ENCODE assay signal across 1 cellular context in genomic region chr5:138033275-138033808, GRCh38.
TF ChIP-seq lines count a peak whose summit lies in the region.

No MANE protein-coding gene starts in this region.

TF ChIP-seq in HepG2, 621 proteins besides CTCF, POLR2A, EP300 and RAD21 (continued from another document):
- TF ChIP-seq ZBTB42 (CRISPR knock-in tag; IDR thresholded peaks at IDR 0.05) (0 out of 2 replicates have a peak, but pooled peaks have one; percentile 22), SETDB1 (CRISPR knock-in tag; IDR thresholded peaks at IDR 0.05; ENCODE audit: borderline replicate concordance) (no peak), HES4 (CRISPR knock-in tag; IDR thresholded peaks at IDR 0.05; ENCODE audit: borderline replicate concordance) (0 out of 2 replicates have a peak, but pooled peaks have one; percentile 10), ZNF558 (CRISPR knock-in tag; IDR thresholded peaks at IDR 0.05; ENCODE audit: borderline replicate concordance) (0 out of 2 replicates have a peak, but pooled peaks have one; percentile 17), KMT2B (CRISPR knock-in tag; IDR thresholded peaks at IDR 0.05) (0 out of 2 replicates have a peak, but pooled peaks have one; percentile 10), ZNF335 (CRISPR knock-in tag; IDR thresholded peaks at IDR 0.05) (no peak), MTA3 (CRISPR knock-in tag; IDR thresholded peaks at IDR 0.05) (no peak), ZNF709 (CRISPR knock-in tag; IDR thresholded peaks at IDR 0.05) (peak; percentile 68; the same call in 1 of the 2 replicates), ZBTB8A (CRISPR knock-in tag; IDR thresholded peaks at IDR 0.05; ENCODE audit: borderline replicate concordance, low read depth) (no peak), ZBTB20 (CRISPR knock-in tag; IDR thresholded peaks at IDR 0.05; ENCODE audit: borderline replicate concordance, low read depth) (0 out of 2 replicates have a peak, but pooled peaks have one; percentile 20), GABPA (IDR thresholded peaks at IDR 0.05; ENCODE audit: low read depth, low read length) (no peak), GABPA (CRISPR knock-in tag; IDR thresholded peaks at IDR 0.05; ENCODE audit: low read depth) (peak; percentile 66), NONO (IDR thresholded peaks at IDR 0.05) (no peak), NONO (CRISPR knock-in tag; conservative IDR thresholded peaks at IDR 0.05) (no peak), ZNF276 (CRISPR knock-in tag; IDR thresholded peaks at IDR 0.05; ENCODE audit: low read depth) (0 out of 2 replicates have a peak, but pooled peaks have one; percentile 46), PHF20 (CRISPR knock-in tag; IDR thresholded peaks at IDR 0.05) (peak; percentile 61), ZNF788 (CRISPR knock-in tag; IDR thresholded peaks at IDR 0.05; ENCODE audit: borderline replicate concordance) (0 out of 2 replicates have a peak, but pooled peaks have one; percentile 68), ZNF296 (CRISPR knock-in tag; conservative IDR thresholded peaks at IDR 0.05) (0 out of 2 replicates have a peak, but pooled peaks have one; percentile 48), ZNF878 (CRISPR knock-in tag; IDR thresholded peaks at IDR 0.05) (no peak), PATZ1 (CRISPR knock-in tag; IDR thresholded peaks at IDR 0.05) (peak; percentile 35), TEF (CRISPR knock-in tag; IDR thresholded peaks at IDR 0.05) (no peak), ASH2L (IDR thresholded peaks at IDR 0.05; ENCODE audit: insufficient read length, low read depth, low read length) (peak; percentile 87), MAZ (IDR thresholded peaks at IDR 0.05; ENCODE audit: borderline replicate concordance, low read depth, low read length) (0 out of 2 replicates have a peak, but pooled peaks have one; percentile 20), MAZ (CRISPR knock-in tag; IDR thresholded peaks at IDR 0.05; ENCODE audit: low read depth) (no peak; the same call in 1 of the 2 replicates), SNAPC5 (CRISPR knock-in tag; IDR thresholded peaks at IDR 0.05; ENCODE audit: borderline replicate concordance) (no peak), ZNF3 (CRISPR knock-in tag; IDR thresholded peaks at IDR 0.05) (0 out of 2 replicates have a peak, but pooled peaks have one; percentile 6), MTERF4 (CRISPR knock-in tag; IDR thresholded peaks at IDR 0.05) (peak; percentile 61; the same call in 1 of the 2 replicates), SIX4 (CRISPR knock-in tag; IDR thresholded peaks at IDR 0.05) (no peak), ZNF598 (CRISPR knock-in tag; IDR thresholded peaks at IDR 0.05; ENCODE audit: borderline replicate concordance) (no peak), PLSCR1 (CRISPR knock-in tag; IDR thresholded peaks at IDR 0.05; ENCODE audit: borderline replicate concordance) (0 out of 2 replicates have a peak, but pooled peaks have one; percentile 79), SRSF1 (optimal IDR thresholded peaks at IDR 0.05; ENCODE audit: low read depth, low read length) (no peak), HDAC1 (CRISPR knock-in tag; IDR thresholded peaks at IDR 0.05) (no peak), JUNB (CRISPR knock-in tag; IDR thresholded peaks at IDR 0.05; ENCODE audit: borderline replicate concordance) (no peak), LCORL (IDR thresholded peaks at IDR 0.05) (0 out of 2 replicates have a peak, but pooled peaks have one; percentile 33), LCORL (CRISPR knock-in tag; IDR thresholded peaks at IDR 0.05) (no peak), ZNF431 (CRISPR knock-in tag; IDR thresholded peaks at IDR 0.05; ENCODE audit: borderline replicate concordance, low read depth) (0 out of 2 replicates have a peak, but pooled peaks have one; percentile 37), ETV5 (CRISPR knock-in tag; IDR thresholded peaks at IDR 0.05; ENCODE audit: borderline replicate concordance) (peak; percentile 14; the same call in 1 of the 2 replicates), YEATS2 (CRISPR knock-in tag; IDR thresholded peaks at IDR 0.05; ENCODE audit: borderline replicate concordance) (no peak), ZNF891 (CRISPR knock-in tag; IDR thresholded peaks at IDR 0.05) (0 out of 2 replicates have a peak, but pooled peaks have one; percentile 6)
